ENCODE assay signal across 8 cellular contexts in the genomic region with DNA sequence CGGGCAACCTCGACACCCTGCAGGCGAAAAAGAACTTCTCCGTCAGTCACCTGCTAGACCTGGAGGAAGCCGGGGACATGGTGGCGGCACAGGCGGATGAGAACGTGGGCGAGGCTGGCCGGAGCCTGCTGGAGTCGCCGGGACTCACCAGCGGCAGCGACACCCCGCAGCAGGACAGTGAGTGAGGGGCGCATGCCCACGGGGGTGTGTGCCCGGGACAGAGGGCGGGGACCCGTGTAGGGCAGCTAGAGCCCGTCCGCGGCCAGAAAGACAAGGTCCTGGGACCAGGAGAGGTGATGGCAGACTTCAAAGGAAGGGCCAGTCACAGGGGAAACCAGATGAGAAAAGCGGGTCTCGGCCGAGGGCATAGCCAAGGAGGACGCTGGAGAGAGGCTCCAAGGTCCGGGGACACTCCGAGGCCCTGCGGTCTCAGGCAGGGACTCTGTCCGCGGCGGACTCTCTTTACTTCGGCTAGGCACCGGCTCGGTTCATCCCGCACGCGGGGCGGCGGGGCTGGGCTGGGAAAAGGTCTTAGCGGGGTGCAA.
DNase-seq lines count a peak whose midpoint lies in the region; ATAC-seq and TF ChIP-seq lines count a peak whose summit lies in the region.

No MANE protein-coding gene starts in this region.

- H3K27me3 ChIP-seq in RWPE2 (ENCODE audit: insufficient read depth, poor library complexity, severe bottlenecking) (peaks cover 54% of the 10 kb centered on the region), parathyroid adenoma (ENCODE audit: control insufficient read depth, insufficient read depth, low read length) (peaks cover 29% of the 10 kb centered on the region)

- H3K36me3 ChIP-seq in RWPE2 (ENCODE audit: low read depth) = no peaks in the 10 kb centered on the region
- H3K36me3 ChIP-seq in parathyroid adenoma (ENCODE audit: control insufficient read depth, insufficient read depth, low read length) = no peaks in the 10 kb centered on the region

- H3K4me2 ChIP-seq in parathyroid adenoma (ENCODE audit: low read length) = peak overlapping the region; percentile 59

- DNase-seq in ELR (ENCODE audit: low read depth) = peak; percentile 45
- DNase-seq in RWPE2 (ENCODE audit: low spot score) = no peak
- peak; percentile 18 for DNase-seq in glomerular visceral epithelial cell (ENCODE audit: extremely low spot score)
- DNase-seq in SHP77 (lab: John Stamatoyannopoulos, UW) = no peak
- DNase-seq in DMS114 treated with DMSO at 0.1 percent for 48 hours (lab: John Stamatoyannopoulos, UW; ENCODE audit: unreplicated experiment) = no peak

- peak; percentile 67 for ATAC-seq in RWPE2 (ENCODE audit: low read depth)
- no peak for ATAC-seq in HG03139 (IDR thresholded peaks at IDR 0.05; ENCODE audit: unreplicated experiment)
- no peak for ATAC-seq in GM21825 (IDR thresholded peaks at IDR 0.05; ENCODE audit: unreplicated experiment)

- peak overlapping the region; percentile 8 for H3K4me3 ChIP-seq in RWPE2 (ENCODE audit: severe bottlenecking)
- H3K4me3 ChIP-seq in parathyroid adenoma (ENCODE audit: low read depth, low read length) = peak overlapping the region; percentile 35

- no peak overlapping the region for H3K9ac ChIP-seq in parathyroid adenoma

- H2AFZ ChIP-seq in parathyroid adenoma = peak overlapping the region; percentile 65

- no peak overlapping the region for H3K27ac ChIP-seq in RWPE2 (ENCODE audit: poor library complexity, severe bottlenecking)
- H3K27ac ChIP-seq in parathyroid adenoma = no peak overlapping the region

- no peaks in the 10 kb centered on the region for H3K79me2 ChIP-seq in parathyroid adenoma

- H3K9me3 ChIP-seq in RWPE2 (ENCODE audit: severe bottlenecking) (no peaks in the 10 kb centered on the region), parathyroid adenoma (ENCODE audit: control insufficient read depth, low read length) (no peaks in the 10 kb centered on the region)

- H3K4me1 ChIP-seq in RWPE2 (ENCODE audit: insufficient read depth, poor library complexity, severe bottlenecking) (no peaks in the 10 kb centered on the region), parathyroid adenoma (no peaks in the 10 kb centered on the region)

- TF ChIP-seq CTCF in RWPE2 (IDR thresholded peaks at IDR 0.05; ENCODE audit: poor library complexity, severe bottlenecking) = no peak
- no peak for TF ChIP-seq CTCF in parathyroid adenoma (IDR thresholded peaks at IDR 0.05)

Comparison
In these comparisons a context has a peak if more than half of its experiments do, and no peak if none do; other contexts are left out.
1. DNase-seq: peak in ELR (single experiment) and glomerular visceral epithelial cell (single experiment); none in RWPE2 (single experiment), SHP77 (0 of 2) and DMS114 treated with DMSO at 0.1 percent for 48 hours (single experiment).